Comparison of ENCODE assay signal across 2 cellular contexts in the genomic region with DNA sequence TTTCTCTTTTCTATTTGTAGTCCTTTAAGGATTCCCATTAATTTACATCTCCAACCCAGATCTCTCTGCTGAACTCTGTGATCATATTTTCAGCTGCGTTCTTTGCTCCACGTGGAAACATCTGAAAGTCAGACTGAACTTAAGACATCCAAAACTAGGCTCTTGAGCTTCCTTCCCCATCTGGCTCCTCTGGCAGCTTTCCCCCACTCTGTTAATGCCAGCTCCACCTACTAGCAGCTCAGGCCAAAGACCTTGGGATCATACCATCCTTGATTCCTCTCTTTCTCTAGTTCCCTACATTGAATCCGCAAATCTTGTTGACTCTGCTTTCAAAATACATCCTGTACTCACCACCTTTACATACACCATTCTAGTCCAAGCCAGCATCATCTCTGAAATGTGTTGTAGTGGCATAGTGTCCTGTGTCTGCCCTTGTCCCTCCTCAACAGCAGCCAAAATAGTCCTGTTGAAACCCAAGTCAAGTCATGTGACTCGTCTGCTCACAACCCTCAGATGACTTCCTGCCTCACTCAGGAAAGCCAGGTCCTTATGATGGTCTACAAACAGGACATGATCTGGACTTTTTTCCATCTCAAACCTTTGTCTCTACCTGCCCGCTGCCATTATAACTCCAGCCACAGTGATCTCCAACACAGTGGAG.
TF ChIP-seq lines count a peak whose summit lies in the region.

No MANE protein-coding gene starts in this region.

TF ChIP-seq in HEK293, 187 proteins besides CTCF, POLR2A, EP300 and RAD21 (continued from another document):
- TF ChIP-seq ZBTB48 (tag by site-specific recombination; IDR thresholded peaks at IDR 0.05) = no peak
- TF ChIP-seq PRDM10 (tag by site-specific recombination; IDR thresholded peaks at IDR 0.05) = peak; percentile 31; the same call in 1 of the 2 replicates
- TF ChIP-seq ZNF626 (tag by site-specific recombination; IDR thresholded peaks at IDR 0.05) = no peak
- TF ChIP-seq ZNF133 (tag by site-specific recombination; IDR thresholded peaks at IDR 0.05) = no peak
- TF ChIP-seq ZNF514 (tag by site-specific recombination; IDR thresholded peaks at IDR 0.05) = no peak
- no peak for TF ChIP-seq ZNF843 (tag by site-specific recombination; IDR thresholded peaks at IDR 0.05)
- no peak for TF ChIP-seq AEBP2 (tag by site-specific recombination; IDR thresholded peaks at IDR 0.05; ENCODE audit: borderline replicate concordance)
- TF ChIP-seq ZXDB (tag by site-specific recombination; IDR thresholded peaks at IDR 0.05) = no peak
- 0 out of 2 replicates have a peak, but pooled peaks have one; percentile 25 for TF ChIP-seq ZNF600 (tag by site-specific recombination; IDR thresholded peaks at IDR 0.05)
- TF ChIP-seq ZNF174 (tag by site-specific recombination; IDR thresholded peaks at IDR 0.05) = no peak
- TF ChIP-seq FEZF1 (tag by site-specific recombination; IDR thresholded peaks at IDR 0.05) = no peak

TF ChIP-seq in WTC11, 78 proteins besides CTCF, POLR2A, EP300 and RAD21:
- TF ChIP-seq ETV6 (CRISPR knock-in tag; IDR thresholded peaks at IDR 0.05) (no peak), E2F5 (CRISPR knock-in tag; IDR thresholded peaks at IDR 0.05) (no peak), USF2 (CRISPR knock-in tag; IDR thresholded peaks at IDR 0.05) (peak; percentile 39; the same call in 1 of the 2 replicates)
